ENCODE assay signal across 7 cellular contexts in genomic region chr10:117698809-117699208, GRCh38.
"Had no signal": no experiment of that assay in that cellular context is flagged by ENCODE, and none has a peak within 500 bp of the region (broad histone marks: within the 10 kb centered on the region; RNA-seq: fewer than 3 reads in every experiment).

No MANE protein-coding gene starts in this region.

- DNase-seq: GOT3, H9, HCEC 1CT, IMR-90 had no signal

- H3K9ac ChIP-seq: KMS-11 had no signal

- H3K4me1 Mint-ChIP-seq: H9 had no signal

- FAIRE-seq: H54, HTR-8/SVneo had no signal

- H3K27ac Mint-ChIP-seq: H9 had no signal

- H3K4me3 Mint-ChIP-seq: H9 had no signal

- H3K4me2 ChIP-seq: KMS-11 had no signal

- H3K27ac ChIP-seq: KMS-11 had no signal

- H3K9me3 Mint-ChIP-seq: H9 had no signal
